5 cellular contexts compared by ENCODE assay signal in the genomic region with DNA sequence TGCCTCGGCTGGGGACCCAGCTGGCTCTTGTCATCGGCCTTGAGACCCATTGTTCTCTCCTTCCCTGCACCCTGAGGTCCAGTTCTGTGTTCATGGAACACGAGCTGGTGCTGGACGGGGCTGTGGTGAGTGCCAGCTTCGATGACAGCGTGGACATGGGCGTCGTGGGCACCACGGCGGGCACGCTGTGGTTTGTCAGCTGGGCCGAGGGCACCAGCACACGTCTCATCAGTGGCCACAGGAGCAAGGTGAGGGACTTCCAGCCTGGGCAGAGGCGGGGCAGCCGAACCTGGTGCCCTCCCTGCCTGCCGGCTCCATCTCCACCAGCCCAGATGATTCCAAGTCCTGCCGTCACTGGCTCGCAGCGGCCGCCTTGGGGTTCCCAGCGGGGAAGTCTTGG.
"Had no signal": no experiment of that assay in that cellular context is flagged by ENCODE, and none has a peak within 500 bp of the region (broad histone marks: within the 10 kb centered on the region; RNA-seq: fewer than 3 reads in every experiment).

No MANE protein-coding gene starts in this region.

- H3K9me3 Mint-ChIP-seq: GM23338, H9 had no signal

- DNase-seq: H9, HCEC 1CT, IMR-90 had no signal

- H3K27ac Mint-ChIP-seq: GM23338 had no signal

- H3K4me2 ChIP-seq: GM23338 had no signal

- H3K4me3 ChIP-seq: GM23338, K562 had no signal

- H3K4me1 Mint-ChIP-seq: GM23338 had no signal

- H3K4me3 Mint-ChIP-seq: GM23338 had no signal

- H2AFZ ChIP-seq: GM23338 had no signal

- ATAC-seq: GM23338, K562 had no signal
